1 cellular context compared by ENCODE assay signal in the genomic region with DNA sequence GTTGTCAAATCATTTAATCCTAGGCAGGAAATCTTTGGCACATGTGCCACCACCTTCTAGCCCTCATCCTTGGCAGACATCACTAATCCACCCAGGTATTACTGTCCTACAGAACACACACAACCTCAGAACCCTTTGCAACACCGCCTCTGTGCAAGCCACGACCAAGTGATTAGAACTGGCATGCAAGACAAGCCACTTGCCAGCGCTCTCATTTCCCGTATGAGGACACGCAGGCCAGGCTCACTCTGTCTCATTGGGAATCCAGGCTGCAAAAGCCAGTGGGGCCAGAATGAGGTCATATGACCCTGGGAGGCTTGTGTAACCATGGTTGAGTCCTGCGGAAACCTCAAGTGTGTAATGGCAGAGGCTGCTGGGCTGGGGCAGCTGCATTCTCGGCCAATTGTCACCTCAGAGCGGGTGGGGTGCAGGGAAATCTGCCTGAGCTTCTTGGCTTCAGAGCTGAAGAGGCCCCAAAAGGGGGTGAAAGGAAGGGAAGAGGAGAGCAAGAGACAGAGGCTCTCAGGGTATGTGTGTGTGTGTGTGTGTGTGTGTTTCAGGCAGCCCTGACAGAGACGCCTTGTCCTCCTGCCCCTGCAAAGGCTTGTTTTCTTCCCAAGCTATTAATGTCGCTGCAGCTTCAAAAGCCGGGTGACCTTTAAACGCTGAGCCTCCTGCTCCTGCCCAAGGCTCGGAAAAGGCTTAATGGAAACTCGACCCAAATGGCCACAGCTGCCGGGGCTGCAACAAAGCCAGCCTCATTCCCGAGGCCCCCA.
TF ChIP-seq lines count a peak whose summit lies in the region.

No MANE protein-coding gene starts in this region.

TF ChIP-seq in H1, 55 proteins besides CTCF, POLR2A, EP300 and RAD21:
- peak; percentile 4 for TF ChIP-seq SAP30 (IDR thresholded peaks at IDR 0.05; ENCODE audit: insufficient read depth, insufficient replicate concordance, low read length)
- TF ChIP-seq JUN (IDR thresholded peaks at IDR 0.05; ENCODE audit: low read depth, low read length) = no peak
- TF ChIP-seq KDM1A (IDR thresholded peaks at IDR 0.05; ENCODE audit: borderline replicate concordance, low read length) = no peak
- no peak for TF ChIP-seq CBX8 (IDR thresholded peaks at IDR 0.05; ENCODE audit: borderline replicate concordance, low read depth, low read length)
- TF ChIP-seq ASH2L (IDR thresholded peaks at IDR 0.05; ENCODE audit: low read length) = peak; percentile 76
- TF ChIP-seq RBBP5 (IDR thresholded peaks at IDR 0.05; ENCODE audit: borderline replicate concordance, low read depth, low read length) = peak; percentile 67; the same call in 1 of the 2 replicates
